8 cellular contexts compared by ENCODE assay signal in the genomic region with DNA sequence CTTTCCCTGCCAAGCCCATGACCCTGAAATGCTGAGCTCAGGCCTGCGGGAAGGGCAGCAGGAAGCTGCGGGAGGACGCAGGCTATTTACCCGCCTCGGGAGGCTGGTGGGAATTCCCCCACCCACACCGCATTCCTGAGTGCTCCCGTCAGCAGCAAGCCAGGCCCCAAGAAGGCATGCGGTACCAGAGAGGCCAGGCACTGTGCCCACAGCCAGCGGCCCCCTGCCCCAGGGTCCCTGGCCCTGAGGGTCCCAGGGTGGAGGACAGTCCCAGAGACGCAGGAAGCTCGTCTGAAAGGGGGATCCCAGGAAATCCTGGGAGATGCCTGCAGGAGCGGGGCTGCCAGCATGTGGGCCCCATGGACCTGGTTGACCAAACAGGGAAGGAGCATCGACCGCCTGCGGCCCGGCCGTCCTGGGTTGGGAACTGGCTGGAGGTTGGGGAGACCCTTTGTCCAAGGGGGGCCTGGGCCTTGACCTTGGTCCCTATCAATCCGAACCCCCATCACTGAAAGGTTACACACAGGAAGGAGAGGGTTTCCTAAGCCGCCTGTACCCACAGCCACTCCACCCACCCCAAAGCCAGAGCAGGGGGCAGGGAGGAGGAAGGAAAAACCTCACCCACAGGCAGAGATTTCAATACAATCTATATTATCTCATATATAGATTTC. TPM values are rescaled to one million over a fixed set of nuclear protein-coding genes. Genes with fewer than 3 reads are reported as not detected.
DNase-seq lines count a peak whose midpoint lies in the region; ATAC-seq, FAIRE-seq and TF ChIP-seq lines count a peak whose summit lies in the region.

No MANE protein-coding gene starts in this region.

- ATAC-seq in HG03521 (IDR thresholded peaks at IDR 0.05; ENCODE audit: unreplicated experiment), result no peak

- no peaks in the 10 kb centered on the region for H3K27me3 ChIP-seq in MG63
- H3K27me3 ChIP-seq in breast epithelium, result no peaks in the 10 kb centered on the region
- H3K27me3 ChIP-seq in kidney epithelial cell (ENCODE audit: control insufficient read depth, insufficient read depth, low read length), result no peaks in the 10 kb centered on the region
- no peaks in the 10 kb centered on the region for H3K27me3 ChIP-seq in HAP-1 (ENCODE audit: low read depth)

- H3K4me3 ChIP-seq in MG63 (no peak overlapping the region), breast epithelium (no peak overlapping the region), kidney epithelial cell (ENCODE audit: low read depth, low read length) (no peak overlapping the region), HAP-1 (no peak overlapping the region)

- TF ChIP-seq CTCF in AG09319 (IDR thresholded peaks at IDR 0.05; ENCODE audit: low read depth, low read length), result no peak
- TF ChIP-seq CTCF in breast epithelium (IDR thresholded peaks at IDR 0.05), result no peak
- TF ChIP-seq CTCF in kidney epithelial cell (IDR thresholded peaks at IDR 0.05; ENCODE audit: insufficient read depth, low read length, poor library complexity, severe bottlenecking), result no peak

- H3K36me3 ChIP-seq in MG63 (peaks cover 51% of the 10 kb centered on the region), breast epithelium (no peaks in the 10 kb centered on the region), kidney epithelial cell (ENCODE audit: control insufficient read depth, insufficient read depth, low read length) (peaks cover 2% of the 10 kb centered on the region), HAP-1 (replicated peaks) (peaks cover 8% of the 10 kb centered on the region)

- TF ChIP-seq POLR2A in breast epithelium (IDR thresholded peaks at IDR 0.05), result no peak

- peak overlapping the region; percentile 96 to 97 for H3K27ac ChIP-seq in breast epithelium

- H3K9me3 ChIP-seq in MG63 (no peaks in the 10 kb centered on the region), breast epithelium (no peaks in the 10 kb centered on the region), HAP-1 (no peaks in the 10 kb centered on the region)

- in situ Hi-C loops in HAP-1 (cut with MboI; ENCODE audit: low sequenced_read_pairs), result no loop called here

- H3K4me1 ChIP-seq in breast epithelium (peaks cover 21 to 29% of the 10 kb centered on the region in 2 donors), HAP-1 (no peaks in the 10 kb centered on the region)

- no peak for FAIRE-seq in frontal cortex (lab: Jason Lieb, UNC)

- intact Hi-C loops in breast epithelium (cut with DNase I; ENCODE audit: low total_unique reads), result no loop called here

- DNase-seq in AG09319 (ENCODE audit: extremely low read depth, low read depth), result peak; percentile 74
- DNase-seq in MG63, result peak; percentile 95
- peak; percentile 88 to 91 for DNase-seq in breast epithelium (ENCODE audit: low spot score in 2 of 2)
- DNase-seq in kidney epithelial cell (ENCODE audit: low read depth), result peak; percentile 87
- peak; percentile 33 to 50 for DNase-seq in stimulated activated CD4-positive, alpha-beta T cell treated with anti-CD3 and anti-CD28 coated beads, Interleukin-2, amount 100 ng/mL, for 48 hours
- no peak for DNase-seq in HAP-1 (ENCODE audit: low spot score in 2 of 2)
- no peak for DNase-seq in frontal cortex (ENCODE audit: low spot score in 2 of 2)

RNA-seq across cellular contexts. Expression of gene MAFF, which starts 17.0 kb away (rescaled TPM):
- total RNA-seq in MG63 (2014; rRNA removed; shearing (Covaris generic); ENCODE audit: low replicate concordance), result 15.8 and 22.0 TPM in 2 replicates
- total RNA-seq in breast epithelium (100 to 1,000 TPM in 1 of 3 donors, 10 to 100 TPM in 2; 37.3 to 126 (median 85.5) TPM), kidney epithelial cell (67.2 and 99.5 TPM in 2 replicates), frontal cortex (1.6 TPM)

RNA-seq across cellular contexts. Expression of gene PLA2G6, which starts 37.2 kb away (rescaled TPM):
- total RNA-seq in MG63 (2014; rRNA removed; shearing (Covaris generic); ENCODE audit: low replicate concordance), result 2.7 and 3.1 TPM in 2 replicates
- total RNA-seq in breast epithelium (10 to 100 TPM; 41.1 to 68.1 (median 59.3) TPM), kidney epithelial cell (14.0 and 15.5 TPM in 2 replicates), frontal cortex (19.6 TPM)

RNA-seq across cellular contexts. Expression of gene TMEM184B, which starts 54.0 kb away (rescaled TPM):
- total RNA-seq in MG63 (2014; rRNA removed; shearing (Covaris generic); ENCODE audit: low replicate concordance), result 18.6 and 20.4 TPM in 2 replicates
- total RNA-seq in breast epithelium (10 to 100 TPM; 30.6 to 49.5 (median 42.4) TPM), kidney epithelial cell (42.6 and 76.8 TPM in 2 replicates), frontal cortex (6.9 TPM)

Comparison
In these comparisons a context has a peak if more than half of its experiments do, and no peak if none do; other contexts are left out.
1. DNase-seq: peak in AG09319 (single experiment), MG63 (single experiment), breast epithelium (2 of 2), kidney epithelial cell (single experiment) and stimulated activated CD4-positive, alpha-beta T cell treated with anti-CD3 and anti-CD28 coated beads, Interleukin-2, amount 100 ng/mL, for 48 hours (2 of 2); none in HAP-1 (0 of 2) and frontal cortex (0 of 2).